In genomic region chr3:33919721-33920120, GRCh38 we compare ENCODE assay signal across 26 cellular contexts.
"Had no signal": no experiment of that assay in that cellular context is flagged by ENCODE, and none has a peak within 500 bp of the region (broad histone marks: within the 10 kb centered on the region; RNA-seq: fewer than 3 reads in every experiment).

No MANE protein-coding gene starts in this region.

- H3K27me3 ChIP-seq: brain microvascular endothelial cell, cardiac muscle cell, SJCRH30 had no signal

- ATAC-seq: activated CD8-positive, alpha-beta T cell treated with anti-CD3 and anti-CD28 coated beads, Interleukin-2, amount 10 ng/mL, durations not matched to agents 7 days and 5 days; activated T-cell treated with anti-CD3 and anti-CD28 coated beads, Interleukin-2, amount 50 U/mL, for 4 hours; Panc1; SK-N-SH treated with all-trans-retinoic acid at 6 μM for 48 hours had no signal

- H3K27ac Mint-ChIP-seq: activated CD8-positive, alpha-beta T cell treated with anti-CD3 and anti-CD28 coated beads, Interleukin-2, amount 10 ng/mL, durations not matched to agents 7 days and 5 days; activated naive CD4-positive, alpha-beta T cell treated with anti-CD3 and anti-CD28 coated beads for 36 hours; activated naive CD8-positive, alpha-beta T cell had no signal

- H3K9me3 Mint-ChIP-seq: activated naive CD4-positive, alpha-beta T cell treated with anti-CD3 and anti-CD28 coated beads for 36 hours; activated T-cell treated with anti-CD3 and anti-CD28 coated beads, Interleukin-2, amount 50 U/mL, for 4 hours had no signal

- H3K4me1 ChIP-seq: SJCRH30 had no signal

- H3K27me3 Mint-ChIP-seq: activated naive CD8-positive, alpha-beta T cell had no signal

- DNase-seq: activated CD4-positive, alpha-beta T cell treated with anti-CD3 and anti-CD28 coated beads for 48 hours; activated CD4-positive, alpha-beta T cell treated with anti-CD3 and anti-CD28 coated beads, Interleukin-2, amount 50 U/mL, for 4 hours; activated CD4-positive, CD25-positive, alpha-beta regulatory T cell treated with anti-CD3 and anti-CD28 coated beads, Interleukin-2, amount 50 U/mL, for 72 hours; activated CD8-positive, alpha-beta T cell treated with anti-CD3 and anti-CD28 coated beads, Interleukin-2, amount 10 ng/mL, durations not matched to agents 7 days and 5 days; activated gamma-delta T cell; activated naive CD4-positive, alpha-beta T cell treated with anti-CD3 and anti-CD28 coated beads for 36 hours; activated T-cell treated with anti-CD3 and anti-CD28 coated beads, Interleukin-2, amount 50 U/mL, for 4 hours; brain microvascular endothelial cell; Karpas-422; NCI-H1105 treated with DMSO at 0.1 percent for 48 hours; NCI-H1436 treated with DMSO at 0.1 percent for 48 hours; NCI-H187; NCI-H2081; NCI-H2227 treated with DMSO at 0.1 percent for 48 hours; NCI-H526; NCI-H774; NK-92 treated with Interleukin-12 subunit alpha and Interleukin-12 subunit beta, amount 100 ng/mL, for 24 hours; OCI-M1; Right ventricle myocardium superior; SJCRH30; SW 1271 had no signal

- H3K4me3 ChIP-seq: cardiac muscle cell, SJCRH30 had no signal

- H3K27ac ChIP-seq: brain microvascular endothelial cell, cardiac muscle cell, RWPE1, SJCRH30 had no signal

- H3K36me3 Mint-ChIP-seq: activated naive CD8-positive, alpha-beta T cell had no signal

- H3K36me3 ChIP-seq: brain microvascular endothelial cell, cardiac muscle cell, SJCRH30 had no signal

- H3K4me3 Mint-ChIP-seq: activated CD8-positive, alpha-beta T cell treated with anti-CD3 and anti-CD28 coated beads, Interleukin-2, amount 10 ng/mL, durations not matched to agents 7 days and 5 days; activated naive CD4-positive, alpha-beta T cell treated with anti-CD3 and anti-CD28 coated beads for 36 hours; activated naive CD8-positive, alpha-beta T cell; activated T-cell treated with anti-CD3 and anti-CD28 coated beads, Interleukin-2, amount 50 U/mL, for 4 hours had no signal
